Comparison of ENCODE assay signal across 9 cellular contexts in the genomic region with DNA sequence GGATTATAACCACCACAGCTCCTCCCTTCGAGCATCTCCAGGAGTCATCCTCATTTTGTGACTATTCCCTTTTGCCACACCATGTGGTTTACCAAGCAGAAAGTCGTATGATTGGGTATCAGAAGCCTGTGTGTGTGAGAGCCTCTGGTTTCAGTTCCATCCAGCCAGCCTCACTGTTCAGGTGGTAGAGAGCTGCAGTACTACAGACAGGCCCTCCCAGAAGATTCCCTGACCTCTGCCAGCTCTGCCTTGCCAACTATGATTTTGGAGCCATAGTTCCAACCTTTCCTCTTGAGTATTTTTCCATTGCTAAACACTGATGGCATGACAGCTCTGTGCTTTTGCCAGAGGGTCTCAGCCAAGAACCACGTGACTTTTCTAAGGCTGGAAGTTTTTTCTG.
DNase-seq lines count a peak whose midpoint lies in the region; ATAC-seq and TF ChIP-seq lines count a peak whose summit lies in the region.
"Had no signal": no experiment of that assay in that cellular context is flagged by ENCODE, and none has a peak within 500 bp of the region (broad histone marks: within the 10 kb centered on the region; RNA-seq: fewer than 3 reads in every experiment).

No MANE protein-coding gene starts in this region.

- ATAC-seq in GM19463 (IDR thresholded peaks at IDR 0.05; ENCODE audit: unreplicated experiment): peak; percentile 99
- ATAC-seq in HG03095 (IDR thresholded peaks at IDR 0.05; ENCODE audit: unreplicated experiment): peak; percentile 86

- H3K27ac ChIP-seq in coronary artery (peak overlapping the region; percentile 50 to 80), tibial artery (peak overlapping the region; percentile 46 to 53)

- POLR2A ChIA-PET in Caco-2 (lab: Charles Lee): no interaction called here

- no peak overlapping the region for H3K27ac Mint-ChIP-seq in Caco-2 (ENCODE audit: unreplicated experiment)

- no peak overlapping the region for H3K4me3 Mint-ChIP-seq in Caco-2 (ENCODE audit: unreplicated experiment)

- H3K27me3 Mint-ChIP-seq in Caco-2 (ENCODE audit: insufficient read depth, unreplicated experiment): no peaks in the 10 kb centered on the region

- no peak for DNase-seq in coronary artery (ENCODE audit: low spot score)
- DNase-seq in tibial artery: peak in 1 of 2 donors; percentile 69
- no peak for DNase-seq in NCI-H1930 (lab: John Stamatoyannopoulos, UW)
- DNase-seq in amniotic stem cell (lab: John Stamatoyannopoulos, UW): no peak
- DNase-seq in Caco-2: no peak
- DNase-seq: IMR-90; stimulated activated naive CD4-positive, alpha-beta T cell had no signal

- H3K36me3 Mint-ChIP-seq in Caco-2 (ENCODE audit: insufficient read depth, unreplicated experiment): no peaks in the 10 kb centered on the region

- TF ChIP-seq CTCF in coronary artery (IDR thresholded peaks at IDR 0.05) (no peak), tibial artery (IDR thresholded peaks at IDR 0.05) (no peak), Caco-2 (IDR thresholded peaks at IDR 0.05; ENCODE audit: insufficient read depth in 1 of 2, low read depth in 1 of 2, low read length in 1 of 2, severe bottlenecking in 1 of 2, unreplicated experiment in 1 of 2) (no peak)

- no peaks in the 10 kb centered on the region for H3K36me3 ChIP-seq in tibial artery
- H3K36me3 ChIP-seq in Caco-2 (ENCODE audit: control insufficient read depth, insufficient read depth, low read length): no peaks in the 10 kb centered on the region

- no peaks in the 10 kb centered on the region for H3K9me3 Mint-ChIP-seq in Caco-2 (ENCODE audit: unreplicated experiment)

- H3K9me3 ChIP-seq in tibial artery (no peaks in the 10 kb centered on the region), Caco-2 (no peaks in the 10 kb centered on the region)

- CTCF ChIA-PET in Caco-2 (lab: Charles Lee): no interaction called here

- H3K4me3 ChIP-seq in coronary artery (no peak overlapping the region), tibial artery (no peak overlapping the region), Caco-2 (ENCODE audit: low read depth, low read length) (no peak overlapping the region)

- H3K27me3 ChIP-seq in tibial artery (no peaks in the 10 kb centered on the region), Caco-2 (replicated peaks; ENCODE audit: control insufficient read depth, insufficient read depth, low read length) (no peaks in the 10 kb centered on the region)

- H3K4me1 Mint-ChIP-seq in Caco-2 (ENCODE audit: low read depth, unreplicated experiment): no peaks in the 10 kb centered on the region

- no TSS peak for BruUV-seq in Caco-2 (replicated peaks; lab: Mats Ljungman, UMichigan)

- intact Hi-C loops in tibial artery (cut with DNase I; ENCODE audit: low total_unique reads): loop anchor here (10.0 kb wide), 1 partner anchor 137 kb away; a partner anchor contains a TSS
- intact Hi-C loops in Caco-2 (cut with micrococcal nuclease; ENCODE audit: unreplicated experiment): no loop called here

- peaks cover 0 to 45% (median 17%) of the 10 kb centered on the region in 4 donors for H3K4me1 ChIP-seq in tibial artery
- H3K4me1 ChIP-seq in Caco-2: no peaks in the 10 kb centered on the region
